Comparison of ENCODE assay signal across 20 cellular contexts in the genomic region with DNA sequence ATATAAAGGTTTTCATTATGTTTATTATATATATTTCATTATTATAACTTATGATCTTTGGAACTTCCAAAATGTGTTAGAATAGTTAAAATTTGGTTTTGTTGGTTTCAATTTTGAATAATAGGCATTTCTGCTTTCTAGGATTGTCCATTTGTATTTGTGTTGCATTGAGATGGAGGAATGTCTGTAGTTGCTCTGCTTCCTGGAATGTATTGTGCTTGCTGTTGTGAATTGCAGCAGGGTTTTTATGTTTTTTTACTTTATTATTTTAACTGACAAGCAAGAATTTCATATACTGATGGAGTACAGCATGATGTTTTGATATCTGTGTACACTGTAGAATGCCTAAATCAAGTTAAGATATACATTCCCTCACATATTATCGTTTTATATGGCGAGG.
DNase-seq lines count a peak whose midpoint lies in the region; ATAC-seq, FAIRE-seq and TF ChIP-seq lines count a peak whose summit lies in the region.
"Had no signal": no experiment of that assay in that cellular context is flagged by ENCODE, and none has a peak within 500 bp of the region (broad histone marks: within the 10 kb centered on the region; RNA-seq: fewer than 3 reads in every experiment).

No MANE protein-coding gene starts in this region.

- no peak for TF ChIP-seq POLR2A in HepG2 (IDR thresholded peaks at IDR 0.05; ENCODE audit: insufficient read depth in 1 of 2, low read depth in 2 of 2, low read length in 2 of 2)
- TF ChIP-seq POLR2A in right lobe of liver (IDR thresholded peaks at IDR 0.05): no peak

- no peak for TF ChIP-seq RAD21 in HepG2 (CRISPR knock-in tag; IDR thresholded peaks at IDR 0.05)

- H3K27ac Mint-ChIP-seq in WTC11: no peak overlapping the region
- H3K27ac Mint-ChIP-seq: CD14-positive monocyte; CD4-positive, alpha-beta T cell; CD8-positive, alpha-beta memory T cell; HFFc6 had no signal

- no peak for TF ChIP-seq EP300 in HepG2 (IDR thresholded peaks at IDR 0.05; ENCODE audit: low read depth in 2 of 2, low read length in 2 of 2)
- TF ChIP-seq EP300 in HepG2 (CRISPR knock-in tag; IDR thresholded peaks at IDR 0.05; ENCODE audit: borderline replicate concordance): no peak

- H2AFZ ChIP-seq in HepG2 (ENCODE audit: low read length): no peak overlapping the region

- no peak overlapping the region for H3K4me2 ChIP-seq in HepG2 (ENCODE audit: low read depth, low read length)
- H3K4me2 ChIP-seq: BLaER1 treated with 17β-estradiol and CSF1 and Interleukin-3, amounts not matched to agents 10 nM and 100 nM had no signal

- CTCF ChIA-PET in HepG2 (lab: Yijun Ruan, JAX; ENCODE audit: low intra/inter-chr PET ratio, low total read pairs) (no interaction called here), WTC11 (lab: Charles Lee) (no interaction called here)

- H3K36me3 Mint-ChIP-seq in WTC11: no peaks in the 10 kb centered on the region
- H3K36me3 Mint-ChIP-seq: CD14-positive monocyte; CD8-positive, alpha-beta memory T cell had no signal

- H3K4me3 Mint-ChIP-seq in WTC11: no peak overlapping the region
- H3K4me3 Mint-ChIP-seq: CD14-positive monocyte; CD4-positive, alpha-beta T cell; CD8-positive, alpha-beta memory T cell; HFFc6 had no signal

- no peak overlapping the region for H3K27ac ChIP-seq in HepG2 (ENCODE audit: extremely low read length, insufficient read depth, low read length)
- H3K27ac ChIP-seq in right lobe of liver: no peak overlapping the region
- H3K27ac ChIP-seq: BLaER1 treated with 17β-estradiol and CSF1 and Interleukin-3, amounts not matched to agents 10 nM and 100 nM had no signal

- POLR2A ChIA-PET in HepG2 (lab: Yijun Ruan, JAX): no interaction called here
- POLR2A ChIA-PET in WTC11 (lab: Charles Lee): no interaction called here

- 2% methylated on average over 2 of the region's 2 CpGs for WGBS in HepG2 (ENCODE audit: low lambda C conversion rate)
- WGBS in right lobe of liver (ENCODE audit: insufficient coverage, low coverage, low lambda C conversion rate, missing lambda C conversion rate): 17% methylated on average over 2 of the region's 2 CpGs

- H3K4me1 Mint-ChIP-seq in WTC11: no peaks in the 10 kb centered on the region
- H3K4me1 Mint-ChIP-seq: CD8-positive, alpha-beta memory T cell had no signal

- no peak for DNase-seq in HepG2 (ENCODE audit: low spot score)
- DNase-seq in right lobe of liver: no peak
- DNase-seq in MV-4-11 (lab: John Stamatoyannopoulos, UW): peak; percentile 29
- no peak for DNase-seq in WTC11 (ENCODE audit: low spot score)
- DNase-seq in Ammon's horn (ENCODE audit: low spot score): no peak
- DNase-seq in SKM-1 treated with dmso at 0.1 percent for 144 hours (lab: John Stamatoyannopoulos, UW; ENCODE audit: unreplicated experiment): no peak
- DNase-seq: BE2C; CD4-positive, alpha-beta T cell; DMS 273 treated with DMSO at 0.1 percent for 48 hours; DMS79; GF-D8; GOT3; HFFc6 had no signal

- H3K4me1 ChIP-seq in HepG2 (ENCODE audit: insufficient read depth, low read length) (peaks cover 6% of the 10 kb centered on the region), right lobe of liver (no peaks in the 10 kb centered on the region)
- H3K4me1 ChIP-seq: BE2C, HAP-1 had no signal

- peaks cover 4 to 42% of the 10 kb centered on the region in 2 experiments; a peak in 4 of 5 replicates for H3K27me3 ChIP-seq in HepG2 (ENCODE audit: control insufficient read depth in 1 of 2, insufficient read depth in 2 of 2, low read length in 2 of 2)
- H3K27me3 ChIP-seq in right lobe of liver: no peaks in the 10 kb centered on the region
- H3K27me3 ChIP-seq: BE2C; BLaER1 treated with 17β-estradiol and CSF1 and Interleukin-3, amounts not matched to agents 10 nM and 100 nM had no signal

- no peak overlapping the region for H3K9ac ChIP-seq in HepG2 (ENCODE audit: insufficient read depth, low read depth, low read length)
- H3K9ac ChIP-seq: BLaER1 treated with 17β-estradiol and CSF1 and Interleukin-3, amounts not matched to agents 10 nM and 100 nM had no signal

- BruUV-seq in HepG2 (replicated peaks; lab: Mats Ljungman, UMichigan): no TSS peak

- H3K36me3 ChIP-seq in HepG2 (replicated peaks in 1 of 2; ENCODE audit: control insufficient read depth in 1 of 2, insufficient read depth in 2 of 2, low read length in 2 of 2) (no peaks in the 10 kb centered on the region), right lobe of liver (no peaks in the 10 kb centered on the region)
- H3K36me3 ChIP-seq: BE2C; BLaER1 treated with 17β-estradiol and CSF1 and Interleukin-3, amounts not matched to agents 10 nM and 100 nM; HAP-1 had no signal

- H3K27me3 Mint-ChIP-seq in WTC11 (ENCODE audit: low read depth): peaks cover 4% of the 10 kb centered on the region

- no peaks in the 10 kb centered on the region for H3K9me3 ChIP-seq in HepG2 (ENCODE audit: low read length)
- no peaks in the 10 kb centered on the region for H3K9me3 ChIP-seq in right lobe of liver
- H3K9me3 ChIP-seq: BE2C; BLaER1 treated with 17β-estradiol and CSF1 and Interleukin-3, amounts not matched to agents 10 nM and 100 nM; HAP-1 had no signal

- peaks cover 26% of the 10 kb centered on the region for H3K9me3 Mint-ChIP-seq in WTC11
- H3K9me3 Mint-ChIP-seq: CD4-positive, alpha-beta T cell; CD8-positive, alpha-beta memory T cell; HFFc6 had no signal

- TF ChIP-seq CTCF in HepG2 (CRISPR knock-in tag; IDR thresholded peaks at IDR 0.05) (no peak), right lobe of liver (IDR thresholded peaks at IDR 0.05) (no peak), WTC11 (IDR thresholded peaks at IDR 0.05) (no peak)

- ATAC-seq in HepG2 (no peak), right lobe of liver (no peak), WTC11 (no peak)

- H3K79me2 ChIP-seq in HepG2 (ENCODE audit: insufficient read depth, low read length): no peaks in the 10 kb centered on the region

- H3K4me3 ChIP-seq in HepG2 (replicated peaks in 1 of 3; ENCODE audit: insufficient read depth in 1 of 3, low read depth in 2 of 3, low read length in 3 of 3) (no peak overlapping the region), right lobe of liver (no peak overlapping the region)
- H3K4me3 ChIP-seq: BLaER1 treated with 17β-estradiol and CSF1 and Interleukin-3, amounts not matched to agents 10 nM and 100 nM; HAP-1 had no signal

- in situ Hi-C loops in HepG2 (cut with HindIII; ENCODE audit: extremely low pct_ligation_motif_present, low pct_unique_long_range_greater_than_20kb): no loop called here

- H4K20me1 ChIP-seq in HepG2 (ENCODE audit: insufficient read depth, low read length): no peaks in the 10 kb centered on the region
- H4K20me1 ChIP-seq: BLaER1 treated with 17β-estradiol and CSF1 and Interleukin-3, amounts not matched to agents 10 nM and 100 nM had no signal

- intact Hi-C loops in HepG2 (cut with micrococcal nuclease; ENCODE audit: unreplicated experiment): no loop called here
- intact Hi-C loops in right lobe of liver (cut with DNase I): no loop called here

- FAIRE-seq in HepG2 (lab: Jason Lieb, UNC): no peak
- FAIRE-seq: D721Med, GM18507, H54 had no signal

TF ChIP-seq in HepG2, 621 proteins besides CTCF, POLR2A, EP300 and RAD21:
- TF ChIP-seq ZNF317 (CRISPR knock-in tag; IDR thresholded peaks at IDR 0.05) (peak; percentile 95), ZNF253 (CRISPR knock-in tag; IDR thresholded peaks at IDR 0.05; ENCODE audit: borderline replicate concordance) (no peak), BCL6 (CRISPR knock-in tag; IDR thresholded peaks at IDR 0.05) (peak; percentile 57; the same call in 1 of the 2 replicates)

TF ChIP-seq in WTC11, 78 proteins besides CTCF, POLR2A, EP300 and RAD21:
- TF ChIP-seq ETV6 (CRISPR knock-in tag; IDR thresholded peaks at IDR 0.05) (no peak), ZNF317 (CRISPR knock-in tag; IDR thresholded peaks at IDR 0.05; ENCODE audit: borderline replicate concordance, low read depth) (peak; percentile 70; the same call in 1 of the 2 replicates)

Comparison
In these comparisons a context has a peak if more than half of its experiments do, and no peak if none do; other contexts are left out.
1. Of the 50 proteins assayed by ChIP-seq in both HepG2 and WTC11: peak only in HepG2: none; only in WTC11: none; in both: ZNF317; in neither: 49.